In genomic region chr1:230822092-230822581, GRCh38 we compare ENCODE assay signal across 17 cellular contexts. TPM values are rescaled to one million over a fixed set of nuclear protein-coding genes. Genes with fewer than 3 reads are reported as not detected.
DNase-seq lines count a peak whose midpoint lies in the region; ATAC-seq and TF ChIP-seq lines count a peak whose summit lies in the region.
"Had no signal": no experiment of that assay in that cellular context is flagged by ENCODE, and none has a peak within 500 bp of the region (broad histone marks: within the 10 kb centered on the region; RNA-seq: fewer than 3 reads in every experiment).

No MANE protein-coding gene starts in this region.

- no peak overlapping the region for H3K9ac ChIP-seq in endodermal cell (ENCODE audit: extremely low read depth, low read length, poor library complexity, severe bottlenecking)
- H3K9ac ChIP-seq in Karpas-422 (ENCODE audit: low read length) = no peak overlapping the region
- H3K9ac ChIP-seq: parathyroid adenoma had no signal

- H3K79me2 ChIP-seq in Karpas-422 (ENCODE audit: low read length) = no peaks in the 10 kb centered on the region
- H3K79me2 ChIP-seq: parathyroid adenoma had no signal

- DNase-seq in HFF-Myc (ENCODE audit: extremely low read depth, low read depth) (peak; percentile 78), endodermal cell (peak; percentile 24), lower leg skin (ENCODE audit: low spot score in 2 of 2) (peak; percentile 54 to 92), type B pancreatic cell (ENCODE audit: extremely low spot score, unreplicated experiment) (peak; percentile 57), Karpas-422 (no peak), NCI-H446 treated with DMSO at 0.1 percent for 48 hours (lab: John Stamatoyannopoulos, UW) (no peak), left lobe of liver (ENCODE audit: low spot score) (no peak)
- DNase-seq: activated CD4-positive, alpha-beta T cell treated with anti-CD3 and anti-CD28 coated beads for 48 hours; activated naive CD8-positive, alpha-beta T cell treated with anti-CD3 and anti-CD28 coated beads, Interleukin-2, amount 10 ng/mL, durations not matched to agents 7 days and 5 days; activated T-cell treated with anti-CD3 and anti-CD28 coated beads, Interleukin-2, amount 50 U/mL, for 4 hours; esophagus squamous epithelium; NCI-H1092; NCI-H2171; T1000 had no signal

- no peak for ATAC-seq in left lobe of liver
- ATAC-seq: activated T-cell treated with anti-CD3 and anti-CD28 coated beads, Interleukin-2, amount 50 U/mL, for 4 hours; CD8-positive, alpha-beta T cell had no signal

- H3K27me3 Mint-ChIP-seq in endodermal cell (ENCODE audit: insufficient read depth) (peaks cover 8% of the 10 kb centered on the region), type B pancreatic cell (no peaks in the 10 kb centered on the region)

- no peaks in the 10 kb centered on the region for H4K20me1 ChIP-seq in Karpas-422 (ENCODE audit: insufficient read depth, low read depth, low read length)

- no peak for TF ChIP-seq CTCF in HFF-Myc (IDR thresholded peaks at IDR 0.05; ENCODE audit: low read depth, low read length, missing control alignments)
- TF ChIP-seq CTCF in endodermal cell (conservative IDR thresholded peaks at IDR 0.05) = no peak
- TF ChIP-seq CTCF in lower leg skin (IDR thresholded peaks at IDR 0.05) = no peak
- no peak for TF ChIP-seq CTCF in type B pancreatic cell (conservative IDR thresholded peaks at IDR 0.05)

- no peak overlapping the region for H3K27ac ChIP-seq in endodermal cell (ENCODE audit: low read depth, low read length)
- no peak overlapping the region for H3K27ac ChIP-seq in Karpas-422 (ENCODE audit: low read length)
- H3K27ac ChIP-seq: parathyroid adenoma had no signal

- no peak overlapping the region for H3K4me3 ChIP-seq in HFF-Myc (replicated peaks; ENCODE audit: low read depth, low read length)
- no peak overlapping the region for H3K4me3 ChIP-seq in endodermal cell (ENCODE audit: low read length)
- no peak overlapping the region for H3K4me3 ChIP-seq in lower leg skin (ENCODE audit: low read depth, poor library complexity, severe bottlenecking)
- no peak overlapping the region for H3K4me3 ChIP-seq in Karpas-422 (ENCODE audit: low read length)
- H3K4me3 ChIP-seq: esophagus squamous epithelium, thoracic aorta had no signal

- no peaks in the 10 kb centered on the region for H3K36me3 ChIP-seq in endodermal cell (ENCODE audit: control insufficient read depth, insufficient read depth, low read length)
- H3K36me3 ChIP-seq in Karpas-422 (ENCODE audit: insufficient read depth, low read length) = no peaks in the 10 kb centered on the region
- H3K36me3 ChIP-seq: esophagus squamous epithelium, thoracic aorta had no signal

- no peaks in the 10 kb centered on the region for H3K9me2 ChIP-seq in Karpas-422 (replicated peaks; ENCODE audit: insufficient read depth, low read length)

- 90 to 97% methylated on average over 10 to 13 of the region's 13 CpGs for WGBS in endodermal cell (ENCODE audit: insufficient coverage in 1 of 2, insufficient read length in 1 of 2), 2 experiments
- WGBS in lower leg skin, 2 donors = 53 to 58% methylated on average over 13 of the region's 13 CpGs

- no peaks in the 10 kb centered on the region for H3K4me1 ChIP-seq in endodermal cell (ENCODE audit: control insufficient read depth, insufficient read depth, low read length)
- H3K4me1 ChIP-seq in Karpas-422 (ENCODE audit: low read length) = no peaks in the 10 kb centered on the region
- H3K4me1 ChIP-seq: parathyroid adenoma had no signal

- H2AFZ ChIP-seq in Karpas-422 (ENCODE audit: low read length) = no peak overlapping the region
- H2AFZ ChIP-seq: parathyroid adenoma had no signal

- H3K27ac Mint-ChIP-seq in endodermal cell (no peak overlapping the region), type B pancreatic cell (no peak overlapping the region)
- H3K27ac Mint-ChIP-seq: activated naive CD8-positive, alpha-beta T cell treated with anti-CD3 and anti-CD28 coated beads, Interleukin-2, amount 10 ng/mL, durations not matched to agents 7 days and 5 days; CD8-positive, alpha-beta T cell had no signal

- intact Hi-C loops in lower leg skin (cut with DNase I; ENCODE audit: low total_unique reads) = no loop called here

- no peak overlapping the region for H3K4me2 ChIP-seq in Karpas-422 (ENCODE audit: low read depth, low read length, poor library complexity, severe bottlenecking)

- H3K36me3 Mint-ChIP-seq in endodermal cell (ENCODE audit: low read depth) (no peaks in the 10 kb centered on the region), type B pancreatic cell (no peaks in the 10 kb centered on the region)
- H3K36me3 Mint-ChIP-seq: activated naive CD8-positive, alpha-beta T cell treated with anti-CD3 and anti-CD28 coated beads, Interleukin-2, amount 10 ng/mL, durations not matched to agents 7 days and 5 days; CD8-positive, alpha-beta T cell had no signal

- H3K4me3 Mint-ChIP-seq in endodermal cell (no peak overlapping the region), type B pancreatic cell (peak overlapping the region; percentile 39)
- H3K4me3 Mint-ChIP-seq: activated naive CD8-positive, alpha-beta T cell treated with anti-CD3 and anti-CD28 coated beads, Interleukin-2, amount 10 ng/mL, durations not matched to agents 7 days and 5 days; activated T-cell treated with anti-CD3 and anti-CD28 coated beads, Interleukin-2, amount 50 U/mL, for 4 hours; CD8-positive, alpha-beta T cell had no signal

- H3K4me1 Mint-ChIP-seq in endodermal cell = no peaks in the 10 kb centered on the region
- H3K4me1 Mint-ChIP-seq in type B pancreatic cell (ENCODE audit: unreplicated experiment) = peaks cover 36% of the 10 kb centered on the region
- H3K4me1 Mint-ChIP-seq: activated naive CD8-positive, alpha-beta T cell treated with anti-CD3 and anti-CD28 coated beads, Interleukin-2, amount 10 ng/mL, durations not matched to agents 7 days and 5 days had no signal

- no peaks in the 10 kb centered on the region for H3K9me3 Mint-ChIP-seq in endodermal cell
- no peaks in the 10 kb centered on the region for H3K9me3 Mint-ChIP-seq in type B pancreatic cell
- H3K9me3 Mint-ChIP-seq: activated naive CD8-positive, alpha-beta T cell treated with anti-CD3 and anti-CD28 coated beads, Interleukin-2, amount 10 ng/mL, durations not matched to agents 7 days and 5 days; activated T-cell treated with anti-CD3 and anti-CD28 coated beads, Interleukin-2, amount 50 U/mL, for 4 hours; CD8-positive, alpha-beta T cell had no signal

- TF ChIP-seq POLR2A in lower leg skin (IDR thresholded peaks at IDR 0.05) = no peak

- no peaks in the 10 kb centered on the region for H3K27me3 ChIP-seq in endodermal cell (ENCODE audit: control insufficient read depth, insufficient read depth, low read length, poor library complexity, severe bottlenecking)
- H3K27me3 ChIP-seq in Karpas-422 (ENCODE audit: low read length) = 0 out of 2 replicates have a peak, but pooled peaks cover 2% of the 10 kb centered on the region

- H3K9me3 ChIP-seq in endodermal cell (ENCODE audit: control insufficient read depth, low read length) (no peaks in the 10 kb centered on the region), Karpas-422 (ENCODE audit: low read length) (no peaks in the 10 kb centered on the region)
- H3K9me3 ChIP-seq: esophagus squamous epithelium, thoracic aorta had no signal

RNA-seq across cellular contexts. Expression of gene C1orf198, which starts 46.2 kb away (rescaled TPM):
- total RNA-seq in endodermal cell (10 to 100 TPM; 37.5 to 44.8 TPM), lower leg skin (10 to 100 TPM; 71.1 to 80.1 (median 73.3) TPM), type B pancreatic cell (ENCODE audit: low replicate concordance) (42.1 and 62.5 TPM in 2 replicates), left lobe of liver (4.6 TPM)
- 61.8 TPM for polyA plus RNA-seq in endodermal cell (2013, experiment 1 of 2)
- 58.9 TPM for polyA plus RNA-seq in endodermal cell (2013, experiment 2 of 2)
- 3.0 and 3.7 TPM in 2 replicates for total RNA-seq in Karpas-422 (2014; rRNA removed; shearing (Covaris generic); ENCODE audit: low replicate concordance)

Comparison
In these comparisons a context has a peak if more than half of its experiments do, and no peak if none do; other contexts are left out.
1. DNase-seq: peak in HFF-Myc (single experiment), endodermal cell (single experiment), lower leg skin (2 of 2) and type B pancreatic cell (single experiment); none in Karpas-422 (single experiment), NCI-H446 treated with DMSO at 0.1 percent for 48 hours (single experiment) and left lobe of liver (single experiment).